10 cellular contexts compared by ENCODE assay signal in genomic region chr4:88107406-88108107, GRCh38. TPM values are rescaled to one million over a fixed set of nuclear protein-coding genes. Genes with fewer than 3 reads are reported as not detected.
A peak's percentile ranks its signal among the peaks of the same experiment; 100 is the strongest.
DNase-seq lines count a peak whose midpoint lies in the region; ATAC-seq and TF ChIP-seq lines count a peak whose summit lies in the region.
"Had no signal": no experiment of that assay in that cellular context is flagged by ENCODE, and none has a peak within 500 bp of the region (broad histone marks: within the 10 kb centered on the region; RNA-seq: fewer than 3 reads in every experiment).

No MANE protein-coding gene starts in this region.

- H3K27me3 ChIP-seq in body of pancreas: no peaks in the 10 kb centered on the region
- H3K27me3 ChIP-seq: BLaER1 treated with 17β-estradiol and CSF1 and Interleukin-3, amounts not matched to agents 10 nM and 100 nM had no signal

- no peak overlapping the region for H3K4me3 Mint-ChIP-seq in immature natural killer cell

- ATAC-seq in body of pancreas: peak; percentile 66
- peak; percentile 82 for ATAC-seq in left lobe of liver

- H3K9me3 ChIP-seq in body of pancreas: no peaks in the 10 kb centered on the region
- H3K9me3 ChIP-seq: BLaER1 treated with 17β-estradiol and CSF1 and Interleukin-3, amounts not matched to agents 10 nM and 100 nM had no signal

- intact Hi-C loops in body of pancreas (cut with DNase I): no loop called here

- H3K36me3 Mint-ChIP-seq in immature natural killer cell: no peaks in the 10 kb centered on the region

- in situ Hi-C loops in ACHN (cut with HindIII; ENCODE audit: low pct_ligation_motif_present, low pct_unique_long_range_greater_than_20kb, low sequenced_read_pairs): no loop called here

- peaks cover 0 to 2% (median 0%) of the 10 kb centered on the region in 6 donors for H3K9me3 Mint-ChIP-seq in immature natural killer cell

- H3K27ac Mint-ChIP-seq in immature natural killer cell: no peak overlapping the region

- no peak for TF ChIP-seq CTCF in body of pancreas (IDR thresholded peaks at IDR 0.05)

- no peak overlapping the region for H3K4me3 ChIP-seq in body of pancreas
- H3K4me3 ChIP-seq: BLaER1 treated with 17β-estradiol and CSF1 and Interleukin-3, amounts not matched to agents 10 nM and 100 nM had no signal

- 36 to 57% methylated on average over 2 of the region's 2 CpGs for WGBS in body of pancreas, 2 donors

- H3K27me3 Mint-ChIP-seq in immature natural killer cell (ENCODE audit: low read depth in 3 of 3): peaks cover 0 to 6% (median 0%) of the 10 kb centered on the region in 3 donors

- TF ChIP-seq POLR2A in body of pancreas (IDR thresholded peaks at IDR 0.05): no peak

- DNase-seq in ACHN (peak; percentile 11), LoVo (ENCODE audit: low spot score) (peak; percentile 67), body of pancreas (peak in 2 of 4 donors; percentile 6 to 18), left lobe of liver (ENCODE audit: low spot score) (peak; percentile 90), NCI-H446 treated with DMSO at 0.1 percent for 48 hours (lab: John Stamatoyannopoulos, UW) (no peak), immature natural killer cell (no peak)
- DNase-seq in effector CD4-positive, alpha-beta T cell: no peak
- DNase-seq in activated CD4-positive, alpha-beta T cell treated with anti-CD3 and anti-CD28 coated beads, Interleukin-2, amount 50 U/mL, for 1 hour: no peak
- DNase-seq: WERI-Rb-1 had no signal

- no peaks in the 10 kb centered on the region for H3K36me3 ChIP-seq in body of pancreas (replicated peaks in 1 of 2; ENCODE audit: insufficient read depth in 1 of 2, low read depth in 2 of 2)
- H3K36me3 ChIP-seq: BLaER1 treated with 17β-estradiol and CSF1 and Interleukin-3, amounts not matched to agents 10 nM and 100 nM; WERI-Rb-1 had no signal

- H3K4me1 Mint-ChIP-seq in immature natural killer cell: peaks cover 3 to 11% of the 10 kb centered on the region in 2 donors

- H3K27ac ChIP-seq in body of pancreas: no peak overlapping the region
- H3K27ac ChIP-seq: BLaER1 treated with 17β-estradiol and CSF1 and Interleukin-3, amounts not matched to agents 10 nM and 100 nM; WERI-Rb-1 had no signal

- peaks cover 26% of the 10 kb centered on the region for H3K4me1 ChIP-seq in body of pancreas

RNA-seq across cellular contexts. Expression of gene ABCG2, which starts 50.9 kb away (rescaled TPM):
- 1 to 10 TPM in 1 of 2 donors, under 1 TPM in 1; 0.66 to 2.1 TPM for total RNA-seq in body of pancreas
- 7.2 TPM for total RNA-seq in left lobe of liver
- polyA plus RNA-seq in immature natural killer cell: 1 to 10 TPM in 2 of 3 donors, under 1 TPM in 1; 0.69 to 2.5 (median 1.3) TPM

Comparison
In these comparisons a context has a peak if more than half of its experiments do, and no peak if none do; other contexts are left out.
1. DNase-seq: peak in ACHN (single experiment), LoVo (single experiment) and left lobe of liver (single experiment); none in effector CD4-positive, alpha-beta T cell (single experiment), NCI-H446 treated with DMSO at 0.1 percent for 48 hours (single experiment), activated CD4-positive, alpha-beta T cell treated with anti-CD3 and anti-CD28 coated beads, Interleukin-2, amount 50 U/mL, for 1 hour (single experiment) and immature natural killer cell (0 of 3).